Comparison of ENCODE assay signal across 8 cellular contexts in genomic region chr2:62704654-62705006, GRCh38. TPM values are rescaled to one million over a fixed set of nuclear protein-coding genes. Genes with fewer than 3 reads are reported as not detected.
DNase-seq lines count a peak whose midpoint lies in the region; ATAC-seq and TF ChIP-seq lines count a peak whose summit lies in the region.

No MANE protein-coding gene starts in this region.

- H2AFZ ChIP-seq in SK-N-SH (ENCODE audit: low read depth) = peak overlapping the region; percentile 99

- H3K9me3 Mint-ChIP-seq in activated naive CD8-positive, alpha-beta T cell treated with anti-CD3 and anti-CD28 coated beads for 36 hours = peaks cover 5% of the 10 kb centered on the region
- no peaks in the 10 kb centered on the region for H3K9me3 Mint-ChIP-seq in immature natural killer cell

- peaks cover 6% of the 10 kb centered on the region for H3F3A ChIP-seq in SK-N-SH (replicated peaks; ENCODE audit: insufficient read depth)

- no peaks in the 10 kb centered on the region for H4K20me1 ChIP-seq in SK-N-SH (ENCODE audit: insufficient read depth)

- no peaks in the 10 kb centered on the region for H3K27me3 Mint-ChIP-seq in activated naive CD8-positive, alpha-beta T cell treated with anti-CD3 and anti-CD28 coated beads for 36 hours
- peaks cover 3 to 4% (median 4%) of the 10 kb centered on the region in 3 donors for H3K27me3 Mint-ChIP-seq in immature natural killer cell (ENCODE audit: low read depth in 3 of 3)

- DNase-seq in SK-N-SH (no peak), immature natural killer cell (no peak), substantia nigra (lab: John Stamatoyannopoulos, UW) (no peak), Ammon's horn (ENCODE audit: low spot score) (no peak), SKM-1 treated with dmso at 0.1 percent for 144 hours (lab: John Stamatoyannopoulos, UW; ENCODE audit: unreplicated experiment) (no peak), GM19238 (ENCODE audit: insufficient read length, low spot score) (no peak)
- no peak for DNase-seq in activated naive CD8-positive, alpha-beta T cell treated with anti-CD3 and anti-CD28 coated beads for 36 hours

- CTCF ChIA-PET in SK-N-SH (lab: Yijun Ruan, JAX) = interaction anchor here (0.7 to 3.4 kb wide), 4 partner anchors 71 to 248 kb away, joined by 3 to 15 read pairs (median 3); partner anchors contain the start of gene TMEM17

- TF ChIP-seq CTCF in SK-N-SH (IDR thresholded peaks at IDR 0.05) = no peak

- WGBS in SK-N-SH (ENCODE audit: low lambda C conversion rate) = 7% methylated on average over 2 of the region's 2 CpGs

- peak overlapping the region; percentile 78 for H3K4me3 Mint-ChIP-seq in activated naive CD8-positive, alpha-beta T cell treated with anti-CD3 and anti-CD28 coated beads for 36 hours
- H3K4me3 Mint-ChIP-seq in immature natural killer cell = peak overlapping the region; percentile 91 to 97 (median 94)

- POLR2A ChIA-PET in SK-N-SH (lab: Yijun Ruan, JAX) = interaction anchor here (1.0 kb wide), 1 partner anchor 14 kb away, joined by 3 read pairs; no protein-coding TSS in a partner anchor

- no peaks in the 10 kb centered on the region for H3K27me3 ChIP-seq in SK-N-SH (ENCODE audit: insufficient read depth)

- peak overlapping the region; percentile 75 for H3K4me2 ChIP-seq in SK-N-SH

- ATAC-seq in SK-N-SH treated with all-trans-retinoic acid at 6 μM for 48 hours = no peak

- peak overlapping the region; percentile 63 to 72 for H3K4me3 ChIP-seq in SK-N-SH (ENCODE audit: low read depth in 2 of 2, low read length in 1 of 2)

- peak overlapping the region; percentile 75 for H3K9ac ChIP-seq in SK-N-SH

- H3K4me1 Mint-ChIP-seq in activated naive CD8-positive, alpha-beta T cell treated with anti-CD3 and anti-CD28 coated beads for 36 hours = peaks cover 24% of the 10 kb centered on the region
- H3K4me1 Mint-ChIP-seq in immature natural killer cell = peaks cover 30 to 36% of the 10 kb centered on the region in 2 donors

- TF ChIP-seq EP300 in SK-N-SH (IDR thresholded peaks at IDR 0.05; ENCODE audit: borderline replicate concordance in 1 of 2, low read depth in 1 of 2, low read length in 1 of 2) = no peak

- H3K9me2 ChIP-seq in SK-N-SH = no peaks in the 10 kb centered on the region

- TF ChIP-seq RAD21 in SK-N-SH (IDR thresholded peaks at IDR 0.05; ENCODE audit: low read length) = no peak

- H3K27ac ChIP-seq in SK-N-SH (ENCODE audit: low read depth in 2 of 2, low read length in 1 of 2) (peak overlapping the region; percentile 79 to 92), substantia nigra (ENCODE audit: low read depth, low read length, poor library complexity, severe bottlenecking) (peak overlapping the region; percentile 67)

- H3K79me2 ChIP-seq in SK-N-SH (ENCODE audit: insufficient read depth) = peaks cover 39% of the 10 kb centered on the region

- peaks cover 11% of the 10 kb centered on the region for H3K36me3 Mint-ChIP-seq in activated naive CD8-positive, alpha-beta T cell treated with anti-CD3 and anti-CD28 coated beads for 36 hours
- peaks cover 0 to 4% (median 4%) of the 10 kb centered on the region in 3 donors for H3K36me3 Mint-ChIP-seq in immature natural killer cell

- peak overlapping the region; percentile 74 for H3K27ac Mint-ChIP-seq in activated naive CD8-positive, alpha-beta T cell treated with anti-CD3 and anti-CD28 coated beads for 36 hours
- H3K27ac Mint-ChIP-seq in immature natural killer cell = peak overlapping the region; percentile 70 to 93 (median 87)

- H3K4me1 ChIP-seq in SK-N-SH (ENCODE audit: control insufficient read depth in 1 of 2, insufficient read depth in 2 of 2, low read depth in 1 of 2, low read length in 1 of 2) = peaks cover 0 to 25% of the 10 kb centered on the region in 2 experiments; a peak in 2 of 4 replicates

- H3K36me3 ChIP-seq in SK-N-SH (replicated peaks in 1 of 2; ENCODE audit: control insufficient read depth in 1 of 2, insufficient read depth in 2 of 2, low read length in 1 of 2) = peaks cover 20 to 21% of the 10 kb centered on the region in 2 experiments

- H3K9me3 ChIP-seq in SK-N-SH = no peaks in the 10 kb centered on the region

TF ChIP-seq in SK-N-SH, 30 proteins besides CTCF, POLR2A, EP300 and RAD21 (continues in another document):
- no peak for TF ChIP-seq RXRA (IDR thresholded peaks at IDR 0.05; ENCODE audit: borderline replicate concordance, low read depth)
- TF ChIP-seq SIN3A (IDR thresholded peaks at IDR 0.05; ENCODE audit: borderline replicate concordance, low read depth, low read length) = no peak
- no peak for TF ChIP-seq EZH2phosphoT487 (IDR thresholded peaks at IDR 0.05; ENCODE audit: borderline replicate concordance, low read depth)
- TF ChIP-seq TAF1 (IDR thresholded peaks at IDR 0.05; ENCODE audit: borderline replicate concordance, low read depth, low read length) = no peak
- no peak for TF ChIP-seq SMC3 (IDR thresholded peaks at IDR 0.05; ENCODE audit: low read depth, low read length)
- no peak for TF ChIP-seq FOXM1 (IDR thresholded peaks at IDR 0.05; ENCODE audit: low read depth)
- no peak for TF ChIP-seq POLR2AphosphoS5 (IDR thresholded peaks at IDR 0.05; ENCODE audit: low read depth, low read length)
- no peak for TF ChIP-seq JUND (IDR thresholded peaks at IDR 0.05)
- no peak for TF ChIP-seq REST (IDR thresholded peaks at IDR 0.05; ENCODE audit: low read depth, low read length)
- no peak for TF ChIP-seq ELF1 (IDR thresholded peaks at IDR 0.05)

TF ChIP-seq in SK-N-SH treated with all-trans-retinoic acid at 6 μM for 48 hours, 23 proteins besides CTCF, POLR2A, EP300 and RAD21 (continues in another document):
- no peak for TF ChIP-seq ZFP30 (CRISPR knock-in tag; IDR thresholded peaks at IDR 0.05)
- TF ChIP-seq ZC3H10 (CRISPR knock-in tag; IDR thresholded peaks at IDR 0.05) = no peak
- no peak for TF ChIP-seq ZNF565 (CRISPR knock-in tag; conservative IDR thresholded peaks at IDR 0.05; ENCODE audit: low read depth)
- TF ChIP-seq, protein P1, sequence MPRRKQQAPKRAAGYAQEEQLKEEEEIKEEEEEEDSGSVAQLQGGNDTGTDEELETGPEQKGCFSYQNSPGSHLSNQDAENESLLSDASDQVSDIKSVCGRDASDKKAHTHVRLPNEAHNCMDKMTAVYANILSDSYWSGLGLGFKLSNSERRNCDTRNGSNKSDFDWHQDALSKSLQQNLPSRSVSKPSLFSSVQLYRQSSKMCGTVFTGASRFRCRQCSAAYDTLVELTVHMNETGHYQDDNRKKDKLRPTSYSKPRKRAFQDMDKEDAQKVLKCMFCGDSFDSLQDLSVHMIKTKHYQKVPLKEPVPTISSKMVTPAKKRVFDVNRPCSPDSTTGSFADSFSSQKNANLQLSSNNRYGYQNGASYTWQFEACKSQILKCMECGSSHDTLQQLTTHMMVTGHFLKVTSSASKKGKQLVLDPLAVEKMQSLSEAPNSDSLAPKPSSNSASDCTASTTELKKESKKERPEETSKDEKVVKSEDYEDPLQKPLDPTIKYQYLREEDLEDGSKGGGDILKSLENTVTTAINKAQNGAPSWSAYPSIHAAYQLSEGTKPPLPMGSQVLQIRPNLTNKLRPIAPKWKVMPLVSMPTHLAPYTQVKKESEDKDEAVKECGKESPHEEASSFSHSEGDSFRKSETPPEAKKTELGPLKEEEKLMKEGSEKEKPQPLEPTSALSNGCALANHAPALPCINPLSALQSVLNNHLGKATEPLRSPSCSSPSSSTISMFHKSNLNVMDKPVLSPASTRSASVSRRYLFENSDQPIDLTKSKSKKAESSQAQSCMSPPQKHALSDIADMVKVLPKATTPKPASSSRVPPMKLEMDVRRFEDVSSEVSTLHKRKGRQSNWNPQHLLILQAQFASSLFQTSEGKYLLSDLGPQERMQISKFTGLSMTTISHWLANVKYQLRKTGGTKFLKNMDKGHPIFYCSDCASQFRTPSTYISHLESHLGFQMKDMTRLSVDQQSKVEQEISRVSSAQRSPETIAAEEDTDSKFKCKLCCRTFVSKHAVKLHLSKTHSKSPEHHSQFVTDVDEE (CRISPR knock-in tag; IDR thresholded peaks at IDR 0.05) = no peak
- TF ChIP-seq ZNF8 (CRISPR knock-in tag; IDR thresholded peaks at IDR 0.05) = no peak
- no peak for TF ChIP-seq OSR1 (CRISPR knock-in tag; IDR thresholded peaks at IDR 0.05)
- TF ChIP-seq, protein P2, sequence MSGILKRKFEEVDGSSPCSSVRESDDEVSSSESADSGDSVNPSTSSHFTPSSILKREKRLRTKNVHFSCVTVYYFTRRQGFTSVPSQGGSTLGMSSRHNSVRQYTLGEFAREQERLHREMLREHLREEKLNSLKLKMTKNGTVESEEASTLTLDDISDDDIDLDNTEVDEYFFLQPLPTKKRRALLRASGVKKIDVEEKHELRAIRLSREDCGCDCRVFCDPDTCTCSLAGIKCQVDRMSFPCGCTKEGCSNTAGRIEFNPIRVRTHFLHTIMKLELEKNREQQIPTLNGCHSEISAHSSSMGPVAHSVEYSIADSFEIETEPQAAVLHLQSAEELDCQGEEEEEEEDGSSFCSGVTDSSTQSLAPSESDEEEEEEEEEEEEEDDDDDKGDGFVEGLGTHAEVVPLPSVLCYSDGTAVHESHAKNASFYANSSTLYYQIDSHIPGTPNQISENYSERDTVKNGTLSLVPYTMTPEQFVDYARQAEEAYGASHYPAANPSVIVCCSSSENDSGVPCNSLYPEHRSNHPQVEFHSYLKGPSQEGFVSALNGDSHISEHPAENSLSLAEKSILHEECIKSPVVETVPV (CRISPR knock-in tag; IDR thresholded peaks at IDR 0.05) = no peak
- no peak for TF ChIP-seq BACH2 (CRISPR knock-in tag; IDR thresholded peaks at IDR 0.05; ENCODE audit: borderline replicate concordance)
- no peak for TF ChIP-seq TOX (CRISPR knock-in tag; IDR thresholded peaks at IDR 0.05; ENCODE audit: borderline replicate concordance)
- no peak for TF ChIP-seq PPARA (CRISPR knock-in tag; IDR thresholded peaks at IDR 0.05; ENCODE audit: borderline replicate concordance)
- no peak for TF ChIP-seq ZNF70 (CRISPR knock-in tag; IDR thresholded peaks at IDR 0.05)
- TF ChIP-seq SNAI2 (CRISPR knock-in tag; IDR thresholded peaks at IDR 0.05) = no peak
- no peak for TF ChIP-seq ZFP3 (CRISPR knock-in tag; IDR thresholded peaks at IDR 0.05)

RNA-seq across cellular contexts. Expression of gene EHBP1, which starts 0.9 kb away (rescaled TPM):
- polyA plus RNA-seq in SK-N-SH (2012; rRNA removed) (62.7 and 64.9 TPM in 2 replicates), immature natural killer cell (10 to 100 TPM in 1 of 3 donors, 1 to 10 TPM in 2; 6.9 to 23.5 (median 9.0) TPM)
- polyA plus RNA-seq in SK-N-SH (2012; cell fraction: cytosol; rRNA removed) = 81.3 and 99.6 TPM in 2 replicates
- polyA plus RNA-seq in SK-N-SH (2012; cell fraction: nucleus; rRNA removed) = 53.5 and 77.1 TPM in 2 replicates
- 10 to 100 TPM; 25.3 to 28.2 TPM for total RNA-seq in activated naive CD8-positive, alpha-beta T cell treated with anti-CD3 and anti-CD28 coated beads for 36 hours
